Comparison of ENCODE assay signal across 24 cellular contexts in the genomic region with DNA sequence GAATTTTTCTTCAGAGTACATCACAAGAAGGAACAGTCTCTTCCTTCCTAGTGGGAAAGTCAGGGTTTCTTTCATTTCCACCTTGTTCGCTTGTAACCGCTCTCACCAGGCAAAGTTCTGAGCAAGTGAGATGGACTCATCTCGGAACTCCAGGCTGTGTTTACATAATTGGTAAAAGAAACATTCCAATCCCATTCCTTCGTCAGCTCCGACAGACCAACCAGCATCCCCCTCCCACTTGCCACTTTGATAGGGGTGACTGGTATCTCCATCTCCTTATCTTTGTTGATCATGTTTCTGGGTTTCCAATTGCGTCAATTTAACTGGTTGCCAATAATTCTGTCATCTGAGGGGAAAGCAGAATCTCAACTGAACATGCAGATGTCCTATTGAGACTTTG.
"Had no signal": no experiment of that assay in that cellular context is flagged by ENCODE, and none has a peak within 500 bp of the region (broad histone marks: within the 10 kb centered on the region; RNA-seq: fewer than 3 reads in every experiment).

No MANE protein-coding gene starts in this region.

- H3K27ac Mint-ChIP-seq: activated naive CD8-positive, alpha-beta T cell treated with anti-CD3 and anti-CD28 coated beads for 36 hours; activated T-helper 2 cell treated with anti-CD3 and anti-CD28 coated beads, Interferon-gamma antibody, Interleukin-2, Interleukin-4, amounts not matched to agents 10 μg/mL and 5 μg/mL and 100 μg/mL, durations not matched to agents 14 hours and 24 hours and 36 hours; naive thymus-derived CD4-positive, alpha-beta T cell; progenitor cell of endocrine pancreas; T-helper 1 cell treated with Interleukin-12 subunit alpha and Interleukin-12 subunit beta and Interleukin-4 antibody, amounts not matched to agents 30 μg/mL and 1 μg/mL, for 36 hours; WTC11 had no signal

- H3K27ac ChIP-seq: cardiac muscle cell, lower lobe of right lung, upper lobe of right lung had no signal

- H3K4me3 Mint-ChIP-seq: activated naive CD8-positive, alpha-beta T cell treated with anti-CD3 and anti-CD28 coated beads for 36 hours; activated T-cell treated with anti-CD3 and anti-CD28 coated beads, Interleukin-2, amount 50 U/mL, for 4 hours; naive thymus-derived CD4-positive, alpha-beta T cell; neural crest cell; T-helper 1 cell treated with Interleukin-12 subunit alpha and Interleukin-12 subunit beta and Interleukin-4 antibody, amounts not matched to agents 30 μg/mL and 1 μg/mL, for 36 hours; WTC11 had no signal

- H3K4me3 ChIP-seq: cardiac muscle cell, lower lobe of right lung, upper lobe of right lung had no signal

- H3K9me3 Mint-ChIP-seq: activated naive CD8-positive, alpha-beta T cell treated with anti-CD3 and anti-CD28 coated beads for 36 hours; activated T-cell treated with anti-CD3 and anti-CD28 coated beads, Interleukin-2, amount 50 U/mL, for 4 hours; activated T-helper 2 cell treated with anti-CD3 and anti-CD28 coated beads, Interferon-gamma antibody, Interleukin-2, Interleukin-4, amounts not matched to agents 10 μg/mL and 5 μg/mL and 100 μg/mL, durations not matched to agents 14 hours and 24 hours and 36 hours; T-helper 1 cell treated with Interleukin-12 subunit alpha and Interleukin-12 subunit beta and Interleukin-4 antibody, amounts not matched to agents 30 μg/mL and 1 μg/mL, for 36 hours had no signal

- H3K27me3 ChIP-seq: cardiac muscle cell, upper lobe of right lung had no signal

- ATAC-seq: activated T-cell treated with anti-CD3 and anti-CD28 coated beads, Interleukin-2, amount 50 U/mL, for 4 hours; left lobe of liver; lower lobe of right lung; naive thymus-derived CD4-positive, alpha-beta T cell; upper lobe of right lung; WTC11 had no signal

- H3K4me1 ChIP-seq: lower lobe of right lung, upper lobe of right lung had no signal

- H3K36me3 ChIP-seq: cardiac muscle cell, lower lobe of right lung, upper lobe of right lung had no signal

- FAIRE-seq: endometrium, keratinocyte had no signal

- H3K9me3 ChIP-seq: lower lobe of right lung, upper lobe of right lung had no signal

- H3K36me3 Mint-ChIP-seq: activated naive CD8-positive, alpha-beta T cell treated with anti-CD3 and anti-CD28 coated beads for 36 hours had no signal

- DNase-seq: activated CD4-positive, alpha-beta T cell treated with anti-CD3 and anti-CD28 coated beads, Interleukin-2, amount 50 U/mL, for 4 hours; activated CD8-positive, alpha-beta memory T cell treated with anti-CD3 and anti-CD28 coated beads for 24 hours; activated CD8-positive, alpha-beta memory T cell treated with anti-CD3 and anti-CD28 coated beads, Interleukin-2, amount 50 U/mL, for 48 hours; activated naive CD4-positive, alpha-beta T cell; activated naive CD8-positive, alpha-beta T cell treated with anti-CD3 and anti-CD28 coated beads for 36 hours; activated T-cell treated with anti-CD3 and anti-CD28 coated beads, Interleukin-2, amount 50 U/mL, for 4 hours; amniotic stem cell; foreskin melanocyte; lower lobe of right lung; naive thymus-derived CD4-positive, alpha-beta T cell; retina; stimulated activated CD4-positive, alpha-beta T cell treated with anti-CD3 and anti-CD28 coated beads, Interleukin-4, amount 100 ng/mL, for 1 hour; stimulated activated naive CD4-positive, alpha-beta T cell treated with Interleukin-2 at 50 U/mL for 16 hours; T1000; upper lobe of right lung had no signal

- H3K4me1 Mint-ChIP-seq: activated naive CD8-positive, alpha-beta T cell treated with anti-CD3 and anti-CD28 coated beads for 36 hours; naive thymus-derived CD4-positive, alpha-beta T cell had no signal
